Comparison of ENCODE assay signal across 15 cellular contexts in the genomic region with DNA sequence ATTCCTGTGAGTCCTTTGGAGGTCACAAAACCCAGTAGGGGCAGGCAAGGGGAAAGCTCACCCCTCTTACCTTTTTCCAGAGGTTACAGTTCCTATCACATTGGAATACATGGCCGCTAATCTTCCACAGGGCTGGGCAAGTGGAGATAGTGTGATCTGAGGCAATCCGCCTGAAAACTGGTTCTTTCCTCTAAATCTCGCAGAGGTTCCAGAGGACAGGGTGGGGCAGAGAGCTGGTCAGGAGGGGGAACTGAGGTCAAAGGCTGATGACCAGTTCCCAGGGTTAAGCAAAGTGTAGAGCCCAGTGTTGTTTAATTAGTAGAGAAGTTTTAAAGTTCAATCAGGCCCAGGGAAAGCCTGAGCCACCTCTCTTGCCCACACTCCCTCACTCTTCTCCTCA. TPM values are rescaled to one million over a fixed set of nuclear protein-coding genes. Genes with fewer than 3 reads are reported as not detected.
DNase-seq lines count a peak whose midpoint lies in the region; ATAC-seq, FAIRE-seq and TF ChIP-seq lines count a peak whose summit lies in the region.
"Had no signal": no experiment of that assay in that cellular context is flagged by ENCODE, and none has a peak within 500 bp of the region (broad histone marks: within the 10 kb centered on the region; RNA-seq: fewer than 3 reads in every experiment).

A gene (minus strand): TSS at position 179 of the 400 bp plus-strand sequence. CDS start 68 bp downstream, at position 111.

- FAIRE-seq in HepG2 (lab: Jason Lieb, UNC) = peak; percentile 92
- FAIRE-seq: H54 had no signal

- peak within 1 kb of the TSS; percentile 91 for H3K27ac ChIP-seq in HepG2 (ENCODE audit: extremely low read length, insufficient read depth, low read length)
- H3K27ac ChIP-seq: GM23248, HL-60 had no signal

- H3K4me1 Mint-ChIP-seq in activated T-helper 17 cell treated with anti-CD3 and anti-CD28 coated beads, Interleukin-2, amount 50 U/mL, for 72 hours = no peaks in the 10 kb centered on the region
- no peaks in the 10 kb centered on the region for H3K4me1 Mint-ChIP-seq in stimulated activated naive B cell treated with anti-CD40 and anti-IgM and Interleukin-4, amounts not matched to agents 10 μg/mL and 1 μg/mL and 100 μg/mL, for 72 hours
- H3K4me1 Mint-ChIP-seq: CD14-positive monocyte; CD8-positive, alpha-beta memory T cell; IgD-negative memory B cell had no signal

- no peak for ATAC-seq in activated T-helper 17 cell treated with anti-CD3 and anti-CD28 coated beads, Interleukin-2, amount 50 U/mL, for 72 hours (replicated peaks)
- peak; percentile 92 for ATAC-seq in HepG2
- no peak for ATAC-seq in stimulated activated naive B cell treated with anti-CD40 and anti-IgM and Interleukin-4, amounts not matched to agents 10 μg/mL and 1 μg/mL and 100 μg/mL, for 72 hours (replicated peaks)

- peak; percentile 43 for DNase-seq in HuH-7 (ENCODE audit: low spot score)
- DNase-seq in HepG2 (ENCODE audit: low spot score) = peak; percentile 72
- no peak for DNase-seq in stimulated activated naive B cell treated with anti-CD40 and anti-IgM and Interleukin-4, amounts not matched to agents 10 μg/mL and 1 μg/mL and 100 μg/mL, for 72 hours
- DNase-seq in NCI-H748 (lab: John Stamatoyannopoulos, UW; ENCODE audit: unreplicated experiment) = no peak
- no peak for DNase-seq in NCI-H1417 treated with DMSO at 0.1 percent for 48 hours (lab: John Stamatoyannopoulos, UW)
- DNase-seq in NCI-H2196 treated with DMSO at 0.1 percent for 48 hours (lab: John Stamatoyannopoulos, UW; ENCODE audit: unreplicated experiment) = no peak
- DNase-seq: CD8-positive, alpha-beta memory T cell; DMS53; GM23248 had no signal

- H3K9ac ChIP-seq in HepG2 (ENCODE audit: insufficient read depth, low read depth, low read length) = peak within 1 kb of the TSS; percentile 76
- H3K9ac ChIP-seq: GM23248 had no signal

- no peaks in the 10 kb centered on the region for H3K36me3 Mint-ChIP-seq in activated T-helper 17 cell treated with anti-CD3 and anti-CD28 coated beads, Interleukin-2, amount 50 U/mL, for 72 hours (ENCODE audit: low read depth)
- no peaks in the 10 kb centered on the region for H3K36me3 Mint-ChIP-seq in stimulated activated naive B cell treated with anti-CD40 and anti-IgM and Interleukin-4, amounts not matched to agents 10 μg/mL and 1 μg/mL and 100 μg/mL, for 72 hours
- H3K36me3 Mint-ChIP-seq: CD14-positive monocyte; CD8-positive, alpha-beta memory T cell; IgD-negative memory B cell had no signal

- no peak for TF ChIP-seq RAD21 in HepG2 (CRISPR knock-in tag; IDR thresholded peaks at IDR 0.05)

- 0 out of 5 replicates have a peak, but pooled peaks cover 0 to 2% of the 10 kb centered on the region in 2 experiments for H3K36me3 ChIP-seq in HepG2 (replicated peaks in 1 of 2; ENCODE audit: control insufficient read depth in 1 of 2, insufficient read depth in 2 of 2, low read length in 2 of 2)

- POLR2A ChIA-PET in HepG2 (lab: Yijun Ruan, JAX) = interaction anchor here (0.8 to 5.2 kb wide), 8 partner anchors 8 to 202 kb away, joined by 3 to 47 read pairs (median 8); a partner anchor contains a TSS

- H3K27me3 ChIP-seq in HepG2 (ENCODE audit: control insufficient read depth in 1 of 2, insufficient read depth in 2 of 2, low read length in 2 of 2) = no peaks in the 10 kb centered on the region

- H2AFZ ChIP-seq in HepG2 (ENCODE audit: low read length) = peak within 1 kb of the TSS; percentile 92
- H2AFZ ChIP-seq: GM23248 had no signal

- H3K27ac Mint-ChIP-seq in activated T-helper 17 cell treated with anti-CD3 and anti-CD28 coated beads, Interleukin-2, amount 50 U/mL, for 72 hours = peak within 1 kb of the TSS; percentile 39
- peak within 1 kb of the TSS; percentile 26 for H3K27ac Mint-ChIP-seq in stimulated activated naive B cell treated with anti-CD40 and anti-IgM and Interleukin-4, amounts not matched to agents 10 μg/mL and 1 μg/mL and 100 μg/mL, for 72 hours
- H3K27ac Mint-ChIP-seq: IgD-negative memory B cell had no signal

- no peaks in the 10 kb centered on the region for H3K27me3 Mint-ChIP-seq in activated T-helper 17 cell treated with anti-CD3 and anti-CD28 coated beads, Interleukin-2, amount 50 U/mL, for 72 hours
- H3K27me3 Mint-ChIP-seq in stimulated activated naive B cell treated with anti-CD40 and anti-IgM and Interleukin-4, amounts not matched to agents 10 μg/mL and 1 μg/mL and 100 μg/mL, for 72 hours = no peaks in the 10 kb centered on the region
- H3K27me3 Mint-ChIP-seq: CD8-positive, alpha-beta memory T cell; IgD-negative memory B cell had no signal

- H3K4me1 ChIP-seq in HepG2 (ENCODE audit: insufficient read depth, low read length) = peaks cover 36% of the 10 kb centered on the region

- CTCF ChIA-PET in HepG2 (lab: Yijun Ruan, JAX; ENCODE audit: low intra/inter-chr PET ratio, low total read pairs) = no interaction called here

- H3K9me3 ChIP-seq in HepG2 (ENCODE audit: low read length) = no peaks in the 10 kb centered on the region

- TF ChIP-seq EP300 in HepG2 (IDR thresholded peaks at IDR 0.05; ENCODE audit: low read depth in 2 of 2, low read length in 2 of 2) (peak; percentile 20 to 68; a peak in 2 of 4 replicates), HepG2 (CRISPR knock-in tag; IDR thresholded peaks at IDR 0.05; ENCODE audit: borderline replicate concordance) (no peak)

- peaks cover 2% of the 10 kb centered on the region for H3K79me2 ChIP-seq in HepG2 (ENCODE audit: insufficient read depth, low read length)

- no peak for TF ChIP-seq CTCF in HepG2 (CRISPR knock-in tag; IDR thresholded peaks at IDR 0.05)

- in situ Hi-C loops in HepG2 (cut with HindIII; ENCODE audit: extremely low pct_ligation_motif_present, low pct_unique_long_range_greater_than_20kb) = no loop called here

- peak; percentile 62 to 80 for TF ChIP-seq POLR2A in HepG2 (IDR thresholded peaks at IDR 0.05; ENCODE audit: insufficient read depth in 1 of 2, low read depth in 2 of 2, low read length in 2 of 2)

- H3K9me3 Mint-ChIP-seq in activated T-helper 17 cell treated with anti-CD3 and anti-CD28 coated beads, Interleukin-2, amount 50 U/mL, for 72 hours = no peaks in the 10 kb centered on the region
- H3K9me3 Mint-ChIP-seq in stimulated activated naive B cell treated with anti-CD40 and anti-IgM and Interleukin-4, amounts not matched to agents 10 μg/mL and 1 μg/mL and 100 μg/mL, for 72 hours = peaks cover 0 to 2% of the 10 kb centered on the region in 2 donors
- H3K9me3 Mint-ChIP-seq: CD8-positive, alpha-beta memory T cell; IgD-negative memory B cell had no signal

- H4K20me1 ChIP-seq in HepG2 (ENCODE audit: insufficient read depth, low read length) = no peaks in the 10 kb centered on the region

- intact Hi-C loops in HepG2 (cut with micrococcal nuclease; ENCODE audit: unreplicated experiment) = no loop called here

- no TSS peak for BruUV-seq in HepG2 (replicated peaks; lab: Mats Ljungman, UMichigan)

- peak within 1 kb of the TSS; percentile 94 for H3K4me2 ChIP-seq in HepG2 (ENCODE audit: low read depth, low read length)

- 0% methylated on average over 3 of the region's 3 CpGs for WGBS in HepG2 (ENCODE audit: low lambda C conversion rate)

- peak within 1 kb of the TSS; percentile 59 to 72 (median 65) for H3K4me3 ChIP-seq in HepG2 (replicated peaks in 1 of 3; ENCODE audit: insufficient read depth in 1 of 3, low read depth in 2 of 3, low read length in 3 of 3)
- H3K4me3 ChIP-seq: GM23248 had no signal

- H3K4me3 Mint-ChIP-seq in activated T-helper 17 cell treated with anti-CD3 and anti-CD28 coated beads, Interleukin-2, amount 50 U/mL, for 72 hours = no peak within 1 kb of the TSS
- no peak within 1 kb of the TSS for H3K4me3 Mint-ChIP-seq in stimulated activated naive B cell treated with anti-CD40 and anti-IgM and Interleukin-4, amounts not matched to agents 10 μg/mL and 1 μg/mL and 100 μg/mL, for 72 hours
- H3K4me3 Mint-ChIP-seq: CD14-positive monocyte; CD8-positive, alpha-beta memory T cell; IgD-negative memory B cell had no signal

TF ChIP-seq in HepG2, 621 proteins besides CTCF, POLR2A, EP300 and RAD21 (continues in another document):
- TF ChIP-seq, protein P1, sequence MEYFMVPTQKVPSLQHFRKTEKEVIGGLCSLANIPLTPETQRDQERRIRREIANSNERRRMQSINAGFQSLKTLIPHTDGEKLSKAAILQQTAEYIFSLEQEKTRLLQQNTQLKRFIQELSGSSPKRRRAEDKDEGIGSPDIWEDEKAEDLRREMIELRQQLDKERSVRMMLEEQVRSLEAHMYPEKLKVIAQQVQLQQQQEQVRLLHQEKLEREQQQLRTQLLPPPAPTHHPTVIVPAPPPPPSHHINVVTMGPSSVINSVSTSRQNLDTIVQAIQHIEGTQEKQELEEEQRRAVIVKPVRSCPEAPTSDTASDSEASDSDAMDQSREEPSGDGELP (IDR thresholded peaks at IDR 0.05; ENCODE audit: borderline replicate concordance, low read depth) = no peak
- TF ChIP-seq ZSCAN12 (CRISPR knock-in tag; IDR thresholded peaks at IDR 0.05) (no peak), ZNF207 (IDR thresholded peaks at IDR 0.05; ENCODE audit: borderline replicate concordance) (no peak), ZNF441 (CRISPR knock-in tag; IDR thresholded peaks at IDR 0.05; ENCODE audit: borderline replicate concordance) (0 out of 2 replicates have a peak, but pooled peaks have one; percentile 58)

RNA-seq across cellular contexts. Expression of the gene that starts here (rescaled TPM):
- under 1 TPM; 0.35 to 0.77 TPM for total RNA-seq in activated T-helper 17 cell treated with anti-CD3 and anti-CD28 coated beads, Interleukin-2, amount 50 U/mL, for 72 hours
- total RNA-seq in HepG2 (2016; rRNA removed; fragmentation: Illumina TruSeq; extraction: Trizol) = 107 and 205 TPM in 2 replicates
- 28.3 and 30.3 TPM in 2 replicates for total RNA-seq in HepG2 (2016; cell fraction: cytosol; rRNA removed; fragmentation: Illumina TruSeq; extraction: Trizol; ENCODE audit: low read depth)
- total RNA-seq in HepG2 (2016; cell fraction: insoluble cytoplasmic fraction; rRNA removed; fragmentation: Illumina TruSeq; extraction: Trizol) = 108 and 201 TPM in 2 replicates
- total RNA-seq in HepG2 (2016; cell fraction: membrane; rRNA removed; fragmentation: Illumina TruSeq; extraction: Trizol) = 48.9 and 54.3 TPM in 2 replicates
- total RNA-seq in HepG2 (2016; cell fraction: nucleus; rRNA removed; fragmentation: Illumina TruSeq; extraction: Trizol) = 132 and 161 TPM in 2 replicates
- polyA plus RNA-seq in HepG2 (2011; rRNA removed) = 142 and 156 TPM in 2 replicates
- 97.8 and 129 TPM in 2 replicates for polyA plus RNA-seq in HepG2 (2011; cell fraction: cytosol; rRNA removed)
- 61.6 and 79.0 TPM in 2 replicates for polyA plus RNA-seq in HepG2 (2011; cell fraction: nucleus; rRNA removed)
- polyA plus RNA-seq in HepG2 (2012) = 101 and 161 TPM in 2 replicates
- polyA plus RNA-seq in HepG2 (2016; cell fraction: cytosol; fragmentation: Illumina TruSeq; extraction: Trizol; ENCODE audit: low read depth) = 35.4 and 37.9 TPM in 2 replicates
- polyA plus RNA-seq in HepG2 (2016; cell fraction: insoluble cytoplasmic fraction; fragmentation: Illumina TruSeq; extraction: Trizol; ENCODE audit: low read depth) = 101 and 108 TPM in 2 replicates
- 43.2 and 51.7 TPM in 2 replicates for polyA plus RNA-seq in HepG2 (2016; cell fraction: membrane; fragmentation: Illumina TruSeq; extraction: Trizol; ENCODE audit: low read depth)
- polyA plus RNA-seq in HepG2 (2016; cell fraction: nucleus; fragmentation: Illumina TruSeq; extraction: Trizol; ENCODE audit: insufficient read depth, low read depth) = 186 and 191 TPM in 2 replicates
- 66.3 TPM in 1 of 2 replicates, not detected in the other for polyA minus RNA-seq in HepG2 (2011; rRNA and poly(A)+ RNA removed; ENCODE audit: low replicate concordance)
- 34.2 and 44.7 TPM in 2 replicates for polyA minus RNA-seq in HepG2 (2011; cell fraction: cytosol; rRNA and poly(A)+ RNA removed)
- 32.8 and 42.0 TPM in 2 replicates for polyA minus RNA-seq in HepG2 (2011; cell fraction: nucleus; rRNA and poly(A)+ RNA removed)
- total RNA-seq: A673; CD8-positive, alpha-beta memory T cell; GM23248 had no signal
- polyA plus RNA-seq: CD14-positive monocyte; CD8-positive, alpha-beta memory T cell; GM23248; IgD-negative memory B cell had no signal

Comparison
In these comparisons a context has a peak if more than half of its experiments do, and no peak if none do; other contexts are left out.
1. RNA of the gene that starts here (total RNA-seq): 28.3 to 205 TPM in HepG2; 0.35 to 0.77 TPM in activated T-helper 17 cell treated with anti-CD3 and anti-CD28 coated beads, Interleukin-2, amount 50 U/mL, for 72 hours; every median in the first group is over 10 times any median in the second.
2. DNase-seq: peak in HuH-7 (single experiment) and HepG2 (single experiment); none in stimulated activated naive B cell treated with anti-CD40 and anti-IgM and Interleukin-4, amounts not matched to agents 10 μg/mL and 1 μg/mL and 100 μg/mL, for 72 hours (single experiment), NCI-H748 (single experiment), NCI-H1417 treated with DMSO at 0.1 percent for 48 hours (single experiment) and NCI-H2196 treated with DMSO at 0.1 percent for 48 hours (single experiment).